26 cellular contexts compared by ENCODE assay signal in the genomic region with DNA sequence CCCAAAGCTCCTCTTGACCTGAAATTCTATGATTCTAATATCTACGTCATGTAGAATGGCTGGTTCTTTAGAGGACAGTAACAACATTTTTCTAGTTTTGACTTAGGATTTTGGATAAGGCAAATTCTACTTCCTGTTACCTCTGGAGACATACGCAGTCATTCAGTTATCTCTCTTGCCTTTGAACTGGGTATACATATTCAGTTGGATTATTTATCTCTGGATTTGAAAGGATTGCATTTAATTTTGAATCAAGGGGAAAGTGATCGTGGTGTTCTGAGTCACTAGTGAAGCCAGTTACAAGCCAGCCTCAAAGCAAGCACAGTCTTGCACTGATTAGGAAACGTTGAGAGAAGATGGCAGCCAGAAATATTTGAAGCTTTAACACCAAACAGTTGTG. TPM values are rescaled to one million over a fixed set of nuclear protein-coding genes. Genes with fewer than 3 reads are reported as not detected.
DNase-seq lines count a peak whose midpoint lies in the region; ATAC-seq, FAIRE-seq and TF ChIP-seq lines count a peak whose summit lies in the region.
"Had no signal": no experiment of that assay in that cellular context is flagged by ENCODE, and none has a peak within 500 bp of the region (broad histone marks: within the 10 kb centered on the region; RNA-seq: fewer than 3 reads in every experiment).

No MANE protein-coding gene starts in this region.

- no peaks in the 10 kb centered on the region for H3K9me3 ChIP-seq in mammary epithelial cell (replicated peaks; ENCODE audit: insufficient read depth, low read length)
- H3K9me3 ChIP-seq: Caco-2, SJSA1 had no signal

- no peaks in the 10 kb centered on the region for H3K79me2 ChIP-seq in mammary epithelial cell (ENCODE audit: insufficient read depth, low read length)

- H3K36me3 ChIP-seq in mammary epithelial cell (ENCODE audit: insufficient read depth, low read length), result no peaks in the 10 kb centered on the region
- H3K36me3 ChIP-seq: SJSA1 had no signal

- in situ Hi-C loops in mammary epithelial cell (cut with MboI; ENCODE audit: low sequenced_read_pairs in 2 of 2), result no loop called here

- peaks cover 42% of the 10 kb centered on the region for H3K4me1 ChIP-seq in mammary epithelial cell (ENCODE audit: insufficient read depth, low read length)
- H3K4me1 ChIP-seq in foreskin keratinocyte, result peaks cover 39% of the 10 kb centered on the region

- ATAC-seq in foreskin keratinocyte (peak; percentile 77), GM18907 (IDR thresholded peaks at IDR 0.05; ENCODE audit: unreplicated experiment) (no peak), HG02970 (IDR thresholded peaks at IDR 0.05; ENCODE audit: low FRiP score, unreplicated experiment) (no peak), HG03039 (IDR thresholded peaks at IDR 0.05; ENCODE audit: unreplicated experiment) (no peak)
- no peak for ATAC-seq in natural killer cell treated with Interleukin-12 subunit alpha and Interleukin-12 subunit beta and Interleukin-15 and Interleukin-18, amount 100 ng/mL, for 72 hours
- ATAC-seq: Panc1, Right ventricle myocardium inferior had no signal

- no peak overlapping the region for H3K9ac ChIP-seq in mammary epithelial cell (ENCODE audit: insufficient read depth, low read length)

- H3K27me3 Mint-ChIP-seq in natural killer cell treated with Interleukin-12 subunit alpha and Interleukin-12 subunit beta and Interleukin-15 and Interleukin-18, amount 100 ng/mL, for 72 hours, result peaks cover 6 to 7% of the 10 kb centered on the region in 2 donors
- H3K27me3 Mint-ChIP-seq: CD4-positive, CD25-positive, alpha-beta regulatory T cell had no signal

- DNase-seq in GM18507 (ENCODE audit: extremely low spot score, insufficient read length, low read depth), result no peak
- no peak for DNase-seq in HTR-8/SVneo (ENCODE audit: insufficient read length, low spot score)
- peak; percentile 80 for DNase-seq in mammary epithelial cell
- DNase-seq in foreskin keratinocyte, result peak in 1 of 2 donors; percentile 80
- no peak for DNase-seq in natural killer cell treated with Interleukin-12 subunit alpha and Interleukin-12 subunit beta and Interleukin-15 and Interleukin-18, amount 100 ng/mL, for 72 hours (ENCODE audit: low spot score)
- DNase-seq: Caco-2; CD4-positive, CD25-positive, alpha-beta regulatory T cell; DND-41; H7; HFFc6; Kasumi-1; MM.1S; NCI-H1048; NCI-H1417 treated with DMSO at 0.1 percent for 48 hours; NCI-H187; NCI-H446; NCI-H69; T-helper 1 cell had no signal

- WGBS in mammary epithelial cell (ENCODE audit: low coverage, missing lambda C conversion rate), result 27% methylated on average over 4 of the region's 4 CpGs

- no TSS peak for BruUV-seq in mammary epithelial cell (replicated peaks; lab: Mats Ljungman, UMichigan)

- H2AFZ ChIP-seq in mammary epithelial cell (ENCODE audit: low read depth, low read length), result peak overlapping the region; percentile 45

- dilution Hi-C loops in mammary epithelial cell (cut with HindIII; ENCODE audit: low sequenced_read_pairs), result no loop called here

- no peak overlapping the region for H3K27ac Mint-ChIP-seq in natural killer cell treated with Interleukin-12 subunit alpha and Interleukin-12 subunit beta and Interleukin-15 and Interleukin-18, amount 100 ng/mL, for 72 hours
- H3K27ac Mint-ChIP-seq: CD4-positive, CD25-positive, alpha-beta regulatory T cell; HFFc6 had no signal

- H4K20me1 ChIP-seq in mammary epithelial cell (ENCODE audit: insufficient read depth, low read length), result no peaks in the 10 kb centered on the region

- CTCF ChIA-PET in mammary epithelial cell (lab: Charles Lee; ENCODE audit: low non-redundant PET), result interaction anchor here (0.6 kb wide), 1 partner anchor 103 kb away, joined by 4 read pairs; no protein-coding TSS in a partner anchor

- no peak overlapping the region for H3K4me3 Mint-ChIP-seq in natural killer cell treated with Interleukin-12 subunit alpha and Interleukin-12 subunit beta and Interleukin-15 and Interleukin-18, amount 100 ng/mL, for 72 hours
- H3K4me3 Mint-ChIP-seq: CD4-positive, CD25-positive, alpha-beta regulatory T cell; HFFc6 had no signal

- H3K4me1 Mint-ChIP-seq in natural killer cell treated with Interleukin-12 subunit alpha and Interleukin-12 subunit beta and Interleukin-15 and Interleukin-18, amount 100 ng/mL, for 72 hours (ENCODE audit: low read depth in 2 of 2), result peaks cover 0 to 2% of the 10 kb centered on the region in 2 donors

- H3K4me2 ChIP-seq in mammary epithelial cell (ENCODE audit: insufficient read depth, low read depth, low read length), result peak overlapping the region; percentile 34

- H3K4me3 ChIP-seq in mammary epithelial cell (replicated peaks in 1 of 3; ENCODE audit: insufficient read depth in 1 of 3, low read depth in 2 of 3, low read length in 3 of 3), result no peak overlapping the region
- H3K4me3 ChIP-seq: SJSA1 had no signal

- no peaks in the 10 kb centered on the region for H3K27me3 ChIP-seq in mammary epithelial cell (ENCODE audit: insufficient read depth, low read length)
- H3K27me3 ChIP-seq in foreskin keratinocyte, result no peaks in the 10 kb centered on the region
- H3K27me3 ChIP-seq: SJSA1 had no signal

- intact Hi-C loops in mammary epithelial cell (cut with micrococcal nuclease), result loop anchor here (1.0 to 2.0 kb wide), 2 partner anchors 18 to 35 kb away; no protein-coding TSS in a partner anchor

- H3K9me3 Mint-ChIP-seq in natural killer cell treated with Interleukin-12 subunit alpha and Interleukin-12 subunit beta and Interleukin-15 and Interleukin-18, amount 100 ng/mL, for 72 hours, result no peaks in the 10 kb centered on the region
- H3K9me3 Mint-ChIP-seq: HFFc6 had no signal

- no peak for TF ChIP-seq CTCF in mammary epithelial cell (conservative IDR thresholded peaks at IDR 0.05 in 1 of 2, IDR thresholded peaks at IDR 0.05 in 1 of 2; ENCODE audit: extremely low read depth in 1 of 2, insufficient read depth in 1 of 2, low read depth in 1 of 2, low read length in 2 of 2)
- TF ChIP-seq CTCF in foreskin keratinocyte (conservative IDR thresholded peaks at IDR 0.05), result no peak

- H3K36me3 Mint-ChIP-seq in natural killer cell treated with Interleukin-12 subunit alpha and Interleukin-12 subunit beta and Interleukin-15 and Interleukin-18, amount 100 ng/mL, for 72 hours, result no peaks in the 10 kb centered on the region
- H3K36me3 Mint-ChIP-seq: CD4-positive, CD25-positive, alpha-beta regulatory T cell had no signal

- FAIRE-seq in GM18507 (lab: Jason Lieb, UNC) (peak; percentile 31), HTR-8/SVneo (lab: Jason Lieb, UNC) (peak; percentile 42)
- FAIRE-seq: GM12892 had no signal

- H3K27ac ChIP-seq in mammary epithelial cell (ENCODE audit: insufficient read depth, low read depth, low read length) (peak overlapping the region; percentile 74), foreskin keratinocyte (peak overlapping the region; percentile 6)
- H3K27ac ChIP-seq: SJSA1 had no signal

RNA-seq across cellular contexts. Expression of gene BCAS1, which starts 35.3 kb away (rescaled TPM):
- total RNA-seq in mammary epithelial cell (not detected), foreskin keratinocyte (not detected in 2 replicates)
- polyA plus RNA-seq in mammary epithelial cell (not detected), foreskin keratinocyte (not detected in 2 replicates)
- polyA minus RNA-seq in mammary epithelial cell, result not detected
- under 1 TPM; 0.10 to 0.11 TPM for total RNA-seq in natural killer cell treated with Interleukin-12 subunit alpha and Interleukin-12 subunit beta and Interleukin-15 and Interleukin-18, amount 100 ng/mL, for 72 hours
- total RNA-seq: Right ventricle myocardium inferior had no signal
- polyA plus RNA-seq: BJ had no signal
